Comparison of ENCODE assay signal across 23 cellular contexts in the genomic region with DNA sequence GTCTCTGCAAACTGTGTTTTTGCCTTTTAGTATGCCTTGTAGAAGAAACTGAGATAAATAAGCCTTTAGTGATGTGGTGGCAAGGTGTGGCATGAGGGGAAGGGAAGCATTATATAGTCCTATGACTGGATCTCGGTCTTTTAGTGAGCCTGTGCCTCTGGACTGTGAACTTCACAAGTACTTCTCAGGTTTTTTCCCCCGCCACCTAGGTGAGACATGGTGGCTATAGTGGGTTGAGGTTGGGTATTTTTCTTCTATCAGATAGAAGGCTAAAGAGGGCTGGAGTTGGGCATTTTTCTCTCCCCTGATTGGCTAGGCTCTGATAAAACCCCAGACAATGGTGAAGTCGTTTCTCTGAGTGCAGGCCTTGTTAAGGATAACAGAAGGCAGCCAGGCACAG. TPM values are rescaled to one million over a fixed set of nuclear protein-coding genes. Genes with fewer than 3 reads are reported as not detected.
DNase-seq lines count a peak whose midpoint lies in the region; TF ChIP-seq lines count a peak whose summit lies in the region.
"Had no signal": no experiment of that assay in that cellular context is flagged by ENCODE, and none has a peak within 500 bp of the region (broad histone marks: within the 10 kb centered on the region; RNA-seq: fewer than 3 reads in every experiment).

No MANE protein-coding gene starts in this region.

- H3K36me3 Mint-ChIP-seq in activated CD4-positive, alpha-beta memory T cell treated with anti-CD3 and anti-CD28 coated beads for 36 hours, result no peaks in the 10 kb centered on the region
- H3K36me3 Mint-ChIP-seq: CD8-positive, alpha-beta T cell had no signal

- no peak overlapping the region for H3K27ac Mint-ChIP-seq in activated CD4-positive, alpha-beta memory T cell treated with anti-CD3 and anti-CD28 coated beads for 36 hours
- H3K27ac Mint-ChIP-seq: CD8-positive, alpha-beta T cell had no signal

- H3K4me3 Mint-ChIP-seq in activated CD4-positive, alpha-beta memory T cell treated with anti-CD3 and anti-CD28 coated beads for 36 hours, result no peak overlapping the region
- H3K4me3 Mint-ChIP-seq: CD8-positive, alpha-beta T cell had no signal

- peaks cover 8% of the 10 kb centered on the region for H3K27me3 Mint-ChIP-seq in activated CD4-positive, alpha-beta memory T cell treated with anti-CD3 and anti-CD28 coated beads for 36 hours

- no peaks in the 10 kb centered on the region for H3K9me3 Mint-ChIP-seq in activated CD4-positive, alpha-beta memory T cell treated with anti-CD3 and anti-CD28 coated beads for 36 hours
- H3K9me3 Mint-ChIP-seq: CD8-positive, alpha-beta T cell had no signal

- no peak overlapping the region for H3K4me3 ChIP-seq in GM12865 (ENCODE audit: low read depth, low read length)
- H3K4me3 ChIP-seq: GM23248, HAP-1 had no signal

- DNase-seq in activated CD8-positive, alpha-beta memory T cell treated with anti-CD3 and anti-CD28 coated beads for 24 hours, result peak; percentile 19
- DNase-seq in activated CD8-positive, alpha-beta memory T cell treated with anti-CD3 and anti-CD28 coated beads, Interleukin-2, amount 50 U/mL, for 4 hours, result no peak
- DNase-seq in GM12865 (ENCODE audit: low read depth) (peak; percentile 68), DMS79 (lab: John Stamatoyannopoulos, UW) (no peak), NCI-H1417 treated with DMSO at 0.1 percent for 48 hours (lab: John Stamatoyannopoulos, UW) (no peak)
- peak; percentile 38 for DNase-seq in activated CD8-positive, alpha-beta memory T cell treated with anti-CD3 and anti-CD28 coated beads, Interleukin-2, amount 50 U/mL, for 48 hours
- DNase-seq in stimulated activated CD8-positive, alpha-beta memory T cell treated with anti-CD3 and anti-CD28 coated beads, Interleukin-4, amount 100 ng/mL, for 48 hours, result peak; percentile 21
- no peak for DNase-seq in activated CD4-positive, alpha-beta memory T cell treated with anti-CD3 and anti-CD28 coated beads for 36 hours
- DNase-seq: 8988T; C1 segment of cervical spinal cord; CD8-positive, alpha-beta T cell; DMS153; GM23248; KG1; NCI-H1092; NCI-H146; NCI-H2029; NCI-H226; NCI-H510A treated with DMSO at 0.1 percent for 48 hours; NCI-H748 treated with DMSO at 0.1 percent for 48 hours; NK-92 treated with Interleukin-12 subunit alpha and Interleukin-12 subunit beta, amount 100 ng/mL, for 24 hours had no signal

- H3K4me1 Mint-ChIP-seq in activated CD4-positive, alpha-beta memory T cell treated with anti-CD3 and anti-CD28 coated beads for 36 hours (ENCODE audit: low read depth), result peaks cover 16% of the 10 kb centered on the region

- POLR2A ChIA-PET in activated CD4-positive, alpha-beta memory T cell treated with anti-CD3 and anti-CD28 coated beads for 36 hours (lab: Charles Lee), result no interaction called here

- intact Hi-C loops in activated CD4-positive, alpha-beta memory T cell treated with anti-CD3 and anti-CD28 coated beads for 36 hours (cut with micrococcal nuclease), result no loop called here

- CTCF ChIA-PET in activated CD4-positive, alpha-beta memory T cell treated with anti-CD3 and anti-CD28 coated beads for 36 hours (lab: Charles Lee), result no interaction called here

- no peak for TF ChIP-seq CTCF in GM12865 (IDR thresholded peaks at IDR 0.05; ENCODE audit: insufficient read depth, low read depth, low read length, missing control alignments)

RNA-seq across cellular contexts. Expression of a gene that starts 38.7 kb away (rescaled TPM):
- 10 to 100 TPM; 32.2 to 33.4 TPM for total RNA-seq in activated CD4-positive, alpha-beta memory T cell treated with anti-CD3 and anti-CD28 coated beads for 36 hours

RNA-seq across cellular contexts. Expression of a gene that starts 49.7 kb away (rescaled TPM):
- total RNA-seq in activated CD4-positive, alpha-beta memory T cell treated with anti-CD3 and anti-CD28 coated beads for 36 hours, result 100 to 1,000 TPM; 110 to 111 TPM
- total RNA-seq: GM23248, HT-29 had no signal

Comparison
In these comparisons a context has a peak if more than half of its experiments do, and no peak if none do; other contexts are left out.
1. DNase-seq: peak in activated CD8-positive, alpha-beta memory T cell treated with anti-CD3 and anti-CD28 coated beads for 24 hours (single experiment), GM12865 (single experiment), activated CD8-positive, alpha-beta memory T cell treated with anti-CD3 and anti-CD28 coated beads, Interleukin-2, amount 50 U/mL, for 48 hours (single experiment) and stimulated activated CD8-positive, alpha-beta memory T cell treated with anti-CD3 and anti-CD28 coated beads, Interleukin-4, amount 100 ng/mL, for 48 hours (single experiment); none in activated CD8-positive, alpha-beta memory T cell treated with anti-CD3 and anti-CD28 coated beads, Interleukin-2, amount 50 U/mL, for 4 hours (single experiment), activated CD4-positive, alpha-beta memory T cell treated with anti-CD3 and anti-CD28 coated beads for 36 hours (single experiment), DMS79 (single experiment) and NCI-H1417 treated with DMSO at 0.1 percent for 48 hours (single experiment).